In the genomic region with DNA sequence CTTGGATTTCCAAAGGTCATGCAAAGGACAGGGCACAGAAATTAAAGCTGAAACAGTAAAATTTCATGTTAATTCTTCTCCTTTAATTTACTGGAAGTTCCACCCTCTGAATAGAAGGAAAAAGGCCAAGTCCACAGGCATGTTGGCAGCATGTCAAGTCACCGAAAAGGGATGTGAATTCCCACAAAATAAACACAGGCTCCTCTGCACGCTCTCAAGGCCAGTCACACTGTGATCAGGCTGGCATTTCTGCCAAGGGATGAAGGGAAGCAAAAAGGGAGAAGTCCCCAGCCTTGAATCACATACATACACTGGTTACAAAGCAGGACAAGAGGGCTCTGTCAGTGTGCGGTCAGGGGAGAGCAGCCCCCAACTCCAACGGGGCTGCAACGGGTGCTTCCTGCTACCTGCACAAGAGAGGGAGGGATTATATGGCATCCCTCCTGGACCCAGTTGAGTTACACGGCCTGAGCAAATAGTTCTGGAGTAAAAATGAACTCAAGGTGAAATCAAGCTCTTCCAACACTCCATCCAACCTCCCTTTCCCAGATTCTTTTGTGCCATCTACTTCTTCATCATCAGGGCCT, we compare ENCODE assay signal across 12 cellular contexts. TPM values are rescaled to one million over a fixed set of nuclear protein-coding genes. Genes with fewer than 3 reads are reported as not detected.
DNase-seq lines count a peak whose midpoint lies in the region; ATAC-seq and TF ChIP-seq lines count a peak whose summit lies in the region.
"Had no signal": no experiment of that assay in that cellular context is flagged by ENCODE, and none has a peak within 500 bp of the region (broad histone marks: within the 10 kb centered on the region; RNA-seq: fewer than 3 reads in every experiment).

No MANE protein-coding gene starts in this region.

- no peak for ATAC-seq in GM18867 (IDR thresholded peaks at IDR 0.05; ENCODE audit: unreplicated experiment)
- ATAC-seq in foreskin keratinocyte: no peak
- no peak for ATAC-seq in GM18520 (IDR thresholded peaks at IDR 0.05; ENCODE audit: unreplicated experiment)
- ATAC-seq: activated CD4-positive, alpha-beta T cell treated with anti-CD3 and anti-CD28 coated beads for 36 hours had no signal

- DNase-seq in Daoy (ENCODE audit: low read depth) (peak; percentile 76), T1000 (lab: John Stamatoyannopoulos, UW) (peak; percentile 4), foreskin melanocyte (peak; percentile 83), pulmonary artery endothelial cell (ENCODE audit: low read depth, low spot score) (peak; percentile 26), NCI-H510A treated with DMSO at 0.1 percent for 48 hours (lab: John Stamatoyannopoulos, UW) (no peak), foreskin keratinocyte (no peak)
- DNase-seq: activated CD4-positive, alpha-beta T cell treated with anti-CD3 and anti-CD28 coated beads for 36 hours; CD4-positive, alpha-beta memory T cell; NCI-H1417 treated with DMSO at 0.1 percent for 48 hours had no signal

- TF ChIP-seq CTCF in foreskin keratinocyte (conservative IDR thresholded peaks at IDR 0.05): no peak

- H3K4me1 ChIP-seq in foreskin keratinocyte: no peaks in the 10 kb centered on the region

- peaks cover 8% of the 10 kb centered on the region for H3K27me3 ChIP-seq in foreskin keratinocyte
- H3K27me3 ChIP-seq: esophagus muscularis mucosa had no signal

- H3K27ac ChIP-seq in foreskin keratinocyte: no peak overlapping the region

RNA-seq across cellular contexts. Expression of gene DCLK1, which starts 6.9 kb away (rescaled TPM):
- 7.0 and 8.9 TPM in 2 replicates for total RNA-seq in Daoy (2014; rRNA removed; shearing (Covaris generic))
- 1.5 and 2.2 TPM in 2 replicates for total RNA-seq in pulmonary artery endothelial cell
- total RNA-seq in foreskin keratinocyte: 0.11 TPM in 1 of 2 replicates, not detected in the other
- polyA plus RNA-seq in foreskin keratinocyte: 0.02 TPM in 1 of 2 replicates, not detected in the other
- total RNA-seq: activated CD4-positive, alpha-beta T cell treated with anti-CD3 and anti-CD28 coated beads for 36 hours; CD4-positive, alpha-beta memory T cell had no signal
- polyA plus RNA-seq: CD4-positive, alpha-beta memory T cell had no signal

Comparison
In these comparisons a context has a peak if more than half of its experiments do, and no peak if none do; other contexts are left out.
1. DNase-seq: peak in Daoy (single experiment), T1000 (single experiment), foreskin melanocyte (single experiment) and pulmonary artery endothelial cell (single experiment); none in NCI-H510A treated with DMSO at 0.1 percent for 48 hours (single experiment) and foreskin keratinocyte (0 of 2).